In the genomic region with DNA sequence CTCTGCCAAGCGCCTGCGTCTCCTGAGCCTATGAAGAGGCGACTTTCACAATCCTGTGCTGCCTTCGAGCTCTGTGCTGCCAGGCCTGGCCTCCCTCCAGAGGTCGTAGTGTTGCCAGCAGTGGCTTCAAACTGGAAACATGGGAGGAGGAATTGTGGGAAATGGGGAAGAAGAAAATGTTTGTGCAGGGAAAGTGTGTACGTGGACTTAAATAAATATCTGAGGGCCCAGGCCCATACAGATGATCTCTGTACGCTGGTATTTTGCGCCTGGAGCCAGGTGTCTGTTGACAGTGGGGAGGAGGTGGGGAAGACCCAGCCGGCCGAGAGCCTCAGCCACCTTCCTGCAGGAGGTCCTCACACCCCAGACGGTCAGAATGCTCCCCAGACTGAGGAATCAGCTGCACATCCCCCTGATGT, we compare ENCODE assay signal across 8 cellular contexts. TPM values are rescaled to one million over a fixed set of nuclear protein-coding genes. Genes with fewer than 3 reads are reported as not detected.
DNase-seq lines count a peak whose midpoint lies in the region; ATAC-seq and TF ChIP-seq lines count a peak whose summit lies in the region.

No MANE protein-coding gene starts in this region.

- peak overlapping the region; percentile 75 to 96 (median 94) for H3K27ac ChIP-seq in body of pancreas
- peak overlapping the region; percentile 84 to 96 for H3K27ac ChIP-seq in left lung

- 5 to 6% methylated on average over 11 of the region's 11 CpGs for WGBS in body of pancreas, 2 donors

- TF ChIP-seq CTCF in body of pancreas (IDR thresholded peaks at IDR 0.05) = peak in 2 of 7 experiments; percentile 18 to 23
- no peak for TF ChIP-seq CTCF in left lung (IDR thresholded peaks at IDR 0.05)

- no peaks in the 10 kb centered on the region for H3K9me3 Mint-ChIP-seq in T-helper 2 cell treated with Interferon-gamma antibody and Interleukin-4, amounts not matched to agents 5 μg/mL and 100 μg/mL, for 36 hours
- no peaks in the 10 kb centered on the region for H3K9me3 Mint-ChIP-seq in stimulated activated naive B cell treated with anti-CD40 and anti-IgM and Interleukin-4, amounts not matched to agents 10 μg/mL and 1 μg/mL and 100 μg/mL, for 72 hours

- peaks cover 44% of the 10 kb centered on the region for H3K36me3 Mint-ChIP-seq in T-helper 2 cell treated with Interferon-gamma antibody and Interleukin-4, amounts not matched to agents 5 μg/mL and 100 μg/mL, for 36 hours (ENCODE audit: low read depth)
- H3K36me3 Mint-ChIP-seq in stimulated activated naive B cell treated with anti-CD40 and anti-IgM and Interleukin-4, amounts not matched to agents 10 μg/mL and 1 μg/mL and 100 μg/mL, for 72 hours = peaks cover 37 to 57% of the 10 kb centered on the region in 2 donors

- intact Hi-C loops in body of pancreas (cut with DNase I) (no loop called here), left lung (cut with DNase I) (no loop called here)

- H3K27ac Mint-ChIP-seq in T-helper 2 cell treated with Interferon-gamma antibody and Interleukin-4, amounts not matched to agents 5 μg/mL and 100 μg/mL, for 36 hours = peak overlapping the region; percentile 97
- peak overlapping the region; percentile 88 for H3K27ac Mint-ChIP-seq in stimulated activated naive B cell treated with anti-CD40 and anti-IgM and Interleukin-4, amounts not matched to agents 10 μg/mL and 1 μg/mL and 100 μg/mL, for 72 hours

- no peaks in the 10 kb centered on the region for H3K36me3 ChIP-seq in body of pancreas (replicated peaks in 1 of 2; ENCODE audit: insufficient read depth in 1 of 2, low read depth in 2 of 2)
- peaks cover 0 to 48% of the 10 kb centered on the region in 2 donors for H3K36me3 ChIP-seq in left lung

- H3K4me1 ChIP-seq in body of pancreas (peaks cover 85% of the 10 kb centered on the region), left lung (peaks cover 35 to 73% of the 10 kb centered on the region in 2 donors)

- no peaks in the 10 kb centered on the region for H3K27me3 Mint-ChIP-seq in T-helper 2 cell treated with Interferon-gamma antibody and Interleukin-4, amounts not matched to agents 5 μg/mL and 100 μg/mL, for 36 hours (ENCODE audit: low read depth)
- H3K27me3 Mint-ChIP-seq in stimulated activated naive B cell treated with anti-CD40 and anti-IgM and Interleukin-4, amounts not matched to agents 10 μg/mL and 1 μg/mL and 100 μg/mL, for 72 hours = no peaks in the 10 kb centered on the region

- no peak for DNase-seq in T-helper 2 cell treated with Interferon-gamma antibody and Interleukin-4, amounts not matched to agents 5 μg/mL and 100 μg/mL, for 36 hours (ENCODE audit: low spot score)
- DNase-seq in T-helper 2 cell (no peak), body of pancreas (peak; percentile 94 to 97 (median 95)), left lung (peak; percentile 88)
- DNase-seq in stimulated activated naive B cell treated with anti-CD40 and anti-IgM and Interleukin-4, amounts not matched to agents 10 μg/mL and 1 μg/mL and 100 μg/mL, for 72 hours = no peak
- no peak for DNase-seq in activated CD4-positive, CD25-positive, alpha-beta regulatory T cell treated with anti-CD3 and anti-CD28 coated beads, Interleukin-2, amount 50 U/mL, for 72 hours
- DNase-seq in NK-92 treated with Interleukin-12 subunit alpha and Interleukin-12 subunit beta, amount 100 ng/mL, for 24 hours (lab: John Stamatoyannopoulos, UW) = no peak

- no peak overlapping the region for H3K4me3 ChIP-seq in body of pancreas
- H3K4me3 ChIP-seq in left lung = peak overlapping the region; percentile 3 to 19

- H3K4me1 Mint-ChIP-seq in T-helper 2 cell treated with Interferon-gamma antibody and Interleukin-4, amounts not matched to agents 5 μg/mL and 100 μg/mL, for 36 hours (ENCODE audit: low read depth) = peaks cover 54% of the 10 kb centered on the region
- peaks cover 31 to 45% of the 10 kb centered on the region in 2 donors for H3K4me1 Mint-ChIP-seq in stimulated activated naive B cell treated with anti-CD40 and anti-IgM and Interleukin-4, amounts not matched to agents 10 μg/mL and 1 μg/mL and 100 μg/mL, for 72 hours

- H3K27me3 ChIP-seq in body of pancreas (no peaks in the 10 kb centered on the region), left lung (no peaks in the 10 kb centered on the region)

- H3K9me3 ChIP-seq in body of pancreas (no peaks in the 10 kb centered on the region), left lung (no peaks in the 10 kb centered on the region)

- peak in 2 of 3 donors; percentile 65 to 68 for TF ChIP-seq POLR2A in body of pancreas (IDR thresholded peaks at IDR 0.05)

- peak overlapping the region; percentile 80 for H3K4me3 Mint-ChIP-seq in T-helper 2 cell treated with Interferon-gamma antibody and Interleukin-4, amounts not matched to agents 5 μg/mL and 100 μg/mL, for 36 hours
- H3K4me3 Mint-ChIP-seq in stimulated activated naive B cell treated with anti-CD40 and anti-IgM and Interleukin-4, amounts not matched to agents 10 μg/mL and 1 μg/mL and 100 μg/mL, for 72 hours = peak overlapping the region; percentile 44 to 62

- ATAC-seq in body of pancreas (peak; percentile 89), left lung (peak; percentile 87), HG03469 (IDR thresholded peaks at IDR 0.05; ENCODE audit: unreplicated experiment) (no peak)
- ATAC-seq in stimulated activated naive B cell treated with anti-CD40 and anti-IgM and Interleukin-4, amounts not matched to agents 10 μg/mL and 1 μg/mL and 100 μg/mL, for 72 hours (replicated peaks) = no peak

RNA-seq across cellular contexts. Expression of gene ZBTB38, which starts 44.6 kb away (rescaled TPM):
- total RNA-seq in body of pancreas (10 to 100 TPM; 48.5 to 60.4 TPM), left lung (10 to 100 TPM; 84.0 to 91.4 TPM)

Comparison
In these comparisons a context has a peak if more than half of its experiments do, and no peak if none do; other contexts are left out.
1. DNase-seq: peak in body of pancreas (4 of 4) and left lung (2 of 2); none in T-helper 2 cell treated with Interferon-gamma antibody and Interleukin-4, amounts not matched to agents 5 μg/mL and 100 μg/mL, for 36 hours (single experiment), T-helper 2 cell (0 of 5), stimulated activated naive B cell treated with anti-CD40 and anti-IgM and Interleukin-4, amounts not matched to agents 10 μg/mL and 1 μg/mL and 100 μg/mL, for 72 hours (single experiment), activated CD4-positive, CD25-positive, alpha-beta regulatory T cell treated with anti-CD3 and anti-CD28 coated beads, Interleukin-2, amount 50 U/mL, for 72 hours (single experiment) and NK-92 treated with Interleukin-12 subunit alpha and Interleukin-12 subunit beta, amount 100 ng/mL, for 24 hours (single experiment).
2. ATAC-seq: peak in body of pancreas (single experiment) and left lung (single experiment); none in stimulated activated naive B cell treated with anti-CD40 and anti-IgM and Interleukin-4, amounts not matched to agents 10 μg/mL and 1 μg/mL and 100 μg/mL, for 72 hours (0 of 2) and HG03469 (single experiment).
3. H3K4me3 ChIP-seq: peak in left lung (2 of 2); none in body of pancreas (0 of 2).